Comparison of ENCODE assay signal across 8 cellular contexts in genomic region chr11:287821-288327, GRCh38. TPM values are rescaled to one million over a fixed set of nuclear protein-coding genes. Genes with fewer than 3 reads are reported as not detected.
DNase-seq lines count a peak whose midpoint lies in the region; ATAC-seq, FAIRE-seq and TF ChIP-seq lines count a peak whose summit lies in the region.

No MANE protein-coding gene starts in this region.

- peak overlapping the region; percentile 71; the same call in 1 of the 2 replicates for H3K18ac ChIP-seq in H1 (ENCODE audit: extremely low read depth, low read length)

- H3K79me2 ChIP-seq in DND-41 (ENCODE audit: insufficient read depth, low read length) (peaks cover 5% of the 10 kb centered on the region; the same call in 1 of the 2 replicates), H1 (ENCODE audit: control insufficient read depth in 1 of 2, insufficient read depth in 2 of 2, low read length in 2 of 2) (no peaks in the 10 kb centered on the region)

- H3K27ac ChIP-seq in DND-41 (ENCODE audit: low read length) (peak overlapping the region; percentile 54), H1 (ENCODE audit: low read depth, low read length) (no peak overlapping the region)

- no peak overlapping the region for H3K14ac ChIP-seq in H1 (ENCODE audit: insufficient read length)

- peak overlapping the region; percentile 91 for H4K91ac ChIP-seq in H1 (replicated peaks; ENCODE audit: insufficient read length, low read length)

- peak overlapping the region; percentile 84; the same call in 1 of the 2 replicates for H2BK12ac ChIP-seq in H1 (ENCODE audit: low read depth, low read length)

- CTCF ChIA-PET in H1 (lab: Charles Lee; ENCODE audit: partially characterized antibody): interaction anchor here (0.9 to 3.9 kb wide), 5 partner anchors 17 to 76 kb away, joined by 3 to 30 read pairs (median 3); no protein-coding TSS in a partner anchor

- H3K27ac Mint-ChIP-seq in T-helper 1 cell treated with Interleukin-12 subunit alpha and Interleukin-12 subunit beta and Interleukin-4 antibody, amounts not matched to agents 30 μg/mL and 1 μg/mL, for 36 hours: peak overlapping the region; percentile 97
- H3K27ac Mint-ChIP-seq in natural killer cell treated with Interleukin-12 subunit alpha and Interleukin-12 subunit beta and Interleukin-15 and Interleukin-18, amount 100 ng/mL, for 72 hours: peak overlapping the region; percentile 51 to 68

- H3K4me1 ChIP-seq in DND-41 (ENCODE audit: insufficient read depth, low read length): peaks cover 44% of the 10 kb centered on the region
- H3K4me1 ChIP-seq in H1 (replicated peaks in 1 of 4; ENCODE audit: control insufficient read depth in 3 of 4, insufficient read depth in 4 of 4, low read length in 3 of 4): peaks cover 0 to 42% (median 32%) of the 10 kb centered on the region in 4 experiments; a peak in 6 of 7 replicates

- peak overlapping the region; percentile 72; the same call in 1 of the 2 replicates for H2BK20ac ChIP-seq in H1 (ENCODE audit: low read length)

- peaks cover 27% of the 10 kb centered on the region for H3K4me1 Mint-ChIP-seq in T-helper 1 cell treated with Interleukin-12 subunit alpha and Interleukin-12 subunit beta and Interleukin-4 antibody, amounts not matched to agents 30 μg/mL and 1 μg/mL, for 36 hours (ENCODE audit: low read depth)
- H3K4me1 Mint-ChIP-seq in natural killer cell treated with Interleukin-12 subunit alpha and Interleukin-12 subunit beta and Interleukin-15 and Interleukin-18, amount 100 ng/mL, for 72 hours (ENCODE audit: low read depth in 2 of 2): peaks cover 19 to 29% of the 10 kb centered on the region in 2 donors

- peaks cover 12% of the 10 kb centered on the region for H3K27me3 Mint-ChIP-seq in T-helper 1 cell treated with Interleukin-12 subunit alpha and Interleukin-12 subunit beta and Interleukin-4 antibody, amounts not matched to agents 30 μg/mL and 1 μg/mL, for 36 hours (ENCODE audit: low read depth)
- H3K27me3 Mint-ChIP-seq in natural killer cell treated with Interleukin-12 subunit alpha and Interleukin-12 subunit beta and Interleukin-15 and Interleukin-18, amount 100 ng/mL, for 72 hours: peaks cover 6 to 19% of the 10 kb centered on the region in 2 donors

- H3K36me3 ChIP-seq in DND-41 (ENCODE audit: insufficient read depth, low read length) (peaks cover 18% of the 10 kb centered on the region; the same call in 1 of the 2 replicates), H1 (ENCODE audit: control insufficient read depth in 2 of 4, insufficient read depth in 4 of 4, low read length in 3 of 4) (peaks cover 0 to 11% (median under 1%) of the 10 kb centered on the region in 4 experiments; a peak in 2 of 8 replicates)

- WGBS in H1 (ENCODE audit: extremely low coverage in 1 of 2, insufficient coverage in 1 of 2, insufficient read length in 1 of 2, insufficient replicate concordance in 2 of 2, low coverage in 1 of 2, low lambda C conversion rate in 2 of 2, missing lambda C conversion rate in 1 of 2), 2 experiments: 89% methylated on average over 16 of the region's 31 CpGs; no CpG with 5 or more reads in 1 of the 2 experiments

- H3K4me3 Mint-ChIP-seq in T-helper 1 cell treated with Interleukin-12 subunit alpha and Interleukin-12 subunit beta and Interleukin-4 antibody, amounts not matched to agents 30 μg/mL and 1 μg/mL, for 36 hours: peak overlapping the region; percentile 98
- peak overlapping the region; percentile 90 for H3K4me3 Mint-ChIP-seq in natural killer cell treated with Interleukin-12 subunit alpha and Interleukin-12 subunit beta and Interleukin-15 and Interleukin-18, amount 100 ng/mL, for 72 hours

- peak overlapping the region; percentile 79; the same call in 1 of the 2 replicates for H2AK5ac ChIP-seq in H1 (ENCODE audit: low read depth, low read length)

- peaks cover 5% of the 10 kb centered on the region; the same call in 1 of the 2 replicates for H3K23me2 ChIP-seq in H1 (ENCODE audit: low read depth, low read length)

- no peak overlapping the region for H3K23ac ChIP-seq in H1 (ENCODE audit: insufficient read length)

- peaks cover 7% of the 10 kb centered on the region; the same call in 1 of the 2 replicates for H4K20me1 ChIP-seq in DND-41 (ENCODE audit: insufficient read depth, low read length)
- H4K20me1 ChIP-seq in H1 (replicated peaks in 1 of 2; ENCODE audit: control insufficient read depth in 1 of 2, insufficient read depth in 2 of 2, low read length in 2 of 2): no peaks in the 10 kb centered on the region

- FAIRE-seq in H1 (lab: Jason Lieb, UNC): no peak

- peaks cover 22% of the 10 kb centered on the region for H3K36me3 Mint-ChIP-seq in T-helper 1 cell treated with Interleukin-12 subunit alpha and Interleukin-12 subunit beta and Interleukin-4 antibody, amounts not matched to agents 30 μg/mL and 1 μg/mL, for 36 hours (ENCODE audit: low read depth)
- H3K36me3 Mint-ChIP-seq in natural killer cell treated with Interleukin-12 subunit alpha and Interleukin-12 subunit beta and Interleukin-15 and Interleukin-18, amount 100 ng/mL, for 72 hours: no peaks in the 10 kb centered on the region

- POLR2A ChIA-PET in H1 (lab: Charles Lee; ENCODE audit: partially characterized antibody): interaction anchor here (1.0 to 7.7 kb wide), 7 partner anchors 9 to 81 kb away, joined by 3 to 51 read pairs (median 5); partner anchors contain the start of genes IFITM2 and IFITM5

- peak overlapping the region; percentile 78 for H2AFZ ChIP-seq in DND-41 (ENCODE audit: low read depth, low read length)
- H2AFZ ChIP-seq in H1 (ENCODE audit: low read length): no peak overlapping the region

- TF ChIP-seq POLR2A in H1 (IDR thresholded peaks at IDR 0.05; ENCODE audit: control extremely low read depth in 1 of 2, low read depth in 2 of 2, low read length in 2 of 2): no peak

- ATAC-seq in DND-41 (ENCODE audit: insufficient read depth, low read depth): peak; percentile 41
- no peak for ATAC-seq in natural killer cell treated with Interleukin-12 subunit alpha and Interleukin-12 subunit beta and Interleukin-15 and Interleukin-18, amount 100 ng/mL, for 72 hours
- no peak for ATAC-seq in GM18519 (IDR thresholded peaks at IDR 0.05; ENCODE audit: low FRiP score, unreplicated experiment)
- no peak for ATAC-seq in GM21717 (IDR thresholded peaks at IDR 0.05; ENCODE audit: unreplicated experiment)

- H3K27me3 ChIP-seq in DND-41 (ENCODE audit: insufficient read depth, low read length, poor library complexity) (peaks cover 9% of the 10 kb centered on the region), H1 (replicated peaks in 1 of 4; ENCODE audit: control insufficient read depth in 3 of 4, extremely low read depth in 1 of 4, insufficient read depth in 3 of 4, low read length in 3 of 4) (peaks cover 5 to 16% (median 13%) of the 10 kb centered on the region in 4 experiments; a peak in 6 of 7 replicates)

- H3K4me3 ChIP-seq in DND-41 (ENCODE audit: low read depth in 1 of 2, low read length in 2 of 2) (peak overlapping the region; percentile 61 to 73; a peak in 3 of 4 replicates), H1 (ENCODE audit: extremely low read depth in 1 of 4, insufficient read depth in 2 of 4, low read depth in 3 of 4, low read length in 4 of 4) (peak overlapping the region; percentile 34 to 59 (median 45); a peak in 6 of 8 replicates)

- peak overlapping the region; percentile 66; the same call in 1 of the 2 replicates for H2BK5ac ChIP-seq in H1 (ENCODE audit: low read depth, low read length)

- peak; percentile 59 for DNase-seq in DND-41
- peak in 1 of 2 experiments; percentile 63 for DNase-seq in H1 (ENCODE audit: low read depth in 1 of 2, low spot score in 2 of 2)
- peak; percentile 49 for DNase-seq in natural killer cell treated with Interleukin-12 subunit alpha and Interleukin-12 subunit beta and Interleukin-15 and Interleukin-18, amount 100 ng/mL, for 72 hours (ENCODE audit: low spot score)
- no peak for DNase-seq in NCI-H524 treated with DMSO at 0.1 percent for 48 hours (lab: John Stamatoyannopoulos, UW)
- no peak for DNase-seq in NCI-H526 treated with DMSO at 0.1 percent for 48 hours (lab: John Stamatoyannopoulos, UW)

- H3K9me3 Mint-ChIP-seq in T-helper 1 cell treated with Interleukin-12 subunit alpha and Interleukin-12 subunit beta and Interleukin-4 antibody, amounts not matched to agents 30 μg/mL and 1 μg/mL, for 36 hours: no peaks in the 10 kb centered on the region
- H3K9me3 Mint-ChIP-seq in natural killer cell treated with Interleukin-12 subunit alpha and Interleukin-12 subunit beta and Interleukin-15 and Interleukin-18, amount 100 ng/mL, for 72 hours: no peaks in the 10 kb centered on the region

- 0 out of 2 replicates have a peak, but pooled peaks cover 4% of the 10 kb centered on the region for H3K79me1 ChIP-seq in H1 (ENCODE audit: low read depth, low read length)

- H2BK120ac ChIP-seq in H1 (replicated peaks; ENCODE audit: low read depth, low read length): peak overlapping the region; percentile 61

- no peak overlapping the region for H4K5ac ChIP-seq in H1 (ENCODE audit: insufficient read length, low read depth, low read length)

- H3K9ac ChIP-seq in DND-41 (ENCODE audit: low read depth, low read length) (peak overlapping the region; percentile 76), H1 (replicated peaks in 1 of 4; ENCODE audit: extremely low read depth in 1 of 4, low read depth in 3 of 4, low read length in 3 of 4) (no peak overlapping the region; a peak in 2 of 7 replicates)

- TF ChIP-seq CTCF in DND-41 (IDR thresholded peaks at IDR 0.05; ENCODE audit: borderline replicate concordance, extremely low read depth, low read length, poor library complexity, severe bottlenecking) (no peak), H1 (IDR thresholded peaks at IDR 0.05; ENCODE audit: control extremely low read depth in 1 of 3, insufficient read depth in 1 of 3, low read depth in 1 of 3, low read length in 3 of 3) (no peak)

- H3K4me2 ChIP-seq in DND-41 (ENCODE audit: insufficient read depth, low read length) (peak overlapping the region; percentile 86), H1 (ENCODE audit: insufficient read depth in 1 of 2, low read depth in 2 of 2, low read length in 2 of 2) (peak overlapping the region; percentile 67 to 84)

- TF ChIP-seq EP300 in H1 (IDR thresholded peaks at IDR 0.05; ENCODE audit: borderline replicate concordance in 1 of 2, low read depth in 2 of 2, low read length in 2 of 2): no peak

- H2BK15ac ChIP-seq in H1 (ENCODE audit: low read length): peak overlapping the region; percentile 92; the same call in 1 of the 2 replicates

- H3K56ac ChIP-seq in H1 (replicated peaks; ENCODE audit: insufficient read length, low read depth, low read length): no peak overlapping the region

- H3K4ac ChIP-seq in H1 (replicated peaks; ENCODE audit: insufficient read length, low read depth, low read length): peak overlapping the region; percentile 57

- TF ChIP-seq RAD21 in H1 (IDR thresholded peaks at IDR 0.05 in 1 of 2, conservative IDR thresholded peaks at IDR 0.05 in 1 of 2; ENCODE audit: low read depth in 2 of 2, low read length in 2 of 2): no peak

- peak overlapping the region; percentile 1; the same call in 1 of the 2 replicates for H4K8ac ChIP-seq in H1 (ENCODE audit: extremely low read depth, insufficient read depth, low read length)

- no peaks in the 10 kb centered on the region for H3K9me3 ChIP-seq in DND-41 (ENCODE audit: insufficient read depth, low read length, severe bottlenecking)
- H3K9me3 ChIP-seq in H1 (ENCODE audit: insufficient read depth in 2 of 2, low read depth in 1 of 2, low read length in 1 of 2): peaks cover 0 to 3% of the 10 kb centered on the region in 2 experiments; a peak in 1 of 4 replicates

RNA-seq across cellular contexts. Expression of gene PGGHG, which starts 1.1 kb away (rescaled TPM):
- total RNA-seq in H1 (2021; fragmentation: NEBNext Ultra II Directional; extraction: Animal tissue kit (Norgen Biotek cat#: 25700)): 52.9 and 60.7 TPM in 2 replicates
- polyA plus RNA-seq in H1 (2011; rRNA removed): 34.8 and 61.4 TPM in 2 replicates
- polyA plus RNA-seq in H1 (2011; cell fraction: cytosol; rRNA removed): 56.3 TPM
- polyA plus RNA-seq in H1 (2011; cell fraction: nucleus; rRNA removed): 681 TPM
- 50.3 to 86.1 TPM (median 73.3 TPM) in 4 replicates for polyA plus RNA-seq in H1 (2012, experiment 1 of 2)
- 36.1 TPM for polyA plus RNA-seq in H1 (2012, experiment 2 of 2)
- 44.0 TPM for polyA plus RNA-seq in H1 (2013, experiment 1 of 2)
- 38.3 TPM for polyA plus RNA-seq in H1 (2013, experiment 2 of 2)
- 8.6 and 10.8 TPM in 2 replicates for polyA minus RNA-seq in H1 (2011; rRNA and poly(A)+ RNA removed)
- polyA minus RNA-seq in H1 (2011; cell fraction: cytosol; rRNA and poly(A)+ RNA removed): 17.0 TPM
- 53.3 TPM for polyA minus RNA-seq in H1 (2011; cell fraction: nucleus; rRNA and poly(A)+ RNA removed)
- total RNA-seq in natural killer cell treated with Interleukin-12 subunit alpha and Interleukin-12 subunit beta and Interleukin-15 and Interleukin-18, amount 100 ng/mL, for 72 hours: 10 to 100 TPM; 17.0 to 24.9 TPM

RNA-seq across cellular contexts. Expression of gene NLRP6, which starts 9.7 kb away (rescaled TPM):
- not detected in 2 replicates for total RNA-seq in H1 (2021; fragmentation: NEBNext Ultra II Directional; extraction: Animal tissue kit (Norgen Biotek cat#: 25700))
- 0.06 TPM in 1 of 2 replicates, not detected in the other for polyA plus RNA-seq in H1 (2011; rRNA removed)
- 0.06 TPM for polyA plus RNA-seq in H1 (2011; cell fraction: cytosol; rRNA removed)
- polyA plus RNA-seq in H1 (2011; cell fraction: nucleus; rRNA removed): 0.19 TPM
- 0.05 to 0.13 TPM in 2 of 4 replicates, not detected in the others for polyA plus RNA-seq in H1 (2012, experiment 1 of 2)
- polyA plus RNA-seq in H1 (2012, experiment 2 of 2): not detected
- polyA plus RNA-seq in H1 (2013, experiment 1 of 2): not detected
- not detected for polyA plus RNA-seq in H1 (2013, experiment 2 of 2)
- not detected in 2 replicates for polyA minus RNA-seq in H1 (2011; rRNA and poly(A)+ RNA removed)
- not detected for polyA minus RNA-seq in H1 (2011; cell fraction: cytosol; rRNA and poly(A)+ RNA removed)
- 0.20 TPM for polyA minus RNA-seq in H1 (2011; cell fraction: nucleus; rRNA and poly(A)+ RNA removed)
- 1 to 10 TPM in 1 of 2 donors, under 1 TPM in 1; 0.26 to 1.2 TPM for total RNA-seq in natural killer cell treated with Interleukin-12 subunit alpha and Interleukin-12 subunit beta and Interleukin-15 and Interleukin-18, amount 100 ng/mL, for 72 hours

RNA-seq across cellular contexts. Expression of gene IFITM5, which starts 11.5 kb away (rescaled TPM):
- total RNA-seq in H1 (2021; fragmentation: NEBNext Ultra II Directional; extraction: Animal tissue kit (Norgen Biotek cat#: 25700)): not detected in 2 replicates
- polyA plus RNA-seq in H1 (2011; rRNA removed): 0.50 TPM in 1 of 2 replicates, not detected in the other
- polyA plus RNA-seq in H1 (2011; cell fraction: cytosol; rRNA removed): 0.21 TPM
- 0.30 TPM for polyA plus RNA-seq in H1 (2011; cell fraction: nucleus; rRNA removed)
- 0.33 TPM in 1 of 4 replicates, not detected in the others for polyA plus RNA-seq in H1 (2012, experiment 1 of 2)
- not detected for polyA plus RNA-seq in H1 (2012, experiment 2 of 2)
- polyA plus RNA-seq in H1 (2013, experiment 1 of 2): 0.26 TPM
- 0.11 TPM for polyA plus RNA-seq in H1 (2013, experiment 2 of 2)
- not detected in 2 replicates for polyA minus RNA-seq in H1 (2011; rRNA and poly(A)+ RNA removed)
- not detected for polyA minus RNA-seq in H1 (2011; cell fraction: cytosol; rRNA and poly(A)+ RNA removed)
- polyA minus RNA-seq in H1 (2011; cell fraction: nucleus; rRNA and poly(A)+ RNA removed): not detected
- not detected for total RNA-seq in natural killer cell treated with Interleukin-12 subunit alpha and Interleukin-12 subunit beta and Interleukin-15 and Interleukin-18, amount 100 ng/mL, for 72 hours

RNA-seq across cellular contexts. Expression of gene IFITM2, which starts 19.7 kb away (rescaled TPM):
- 363 and 399 TPM in 2 replicates for total RNA-seq in H1 (2021; fragmentation: NEBNext Ultra II Directional; extraction: Animal tissue kit (Norgen Biotek cat#: 25700))
- polyA plus RNA-seq in H1 (2011; rRNA removed): 764 and 902 TPM in 2 replicates
- polyA plus RNA-seq in H1 (2011; cell fraction: cytosol; rRNA removed): 381 TPM
- 326 TPM for polyA plus RNA-seq in H1 (2011; cell fraction: nucleus; rRNA removed)
- 487 to 716 TPM (median 624 TPM) in 4 replicates for polyA plus RNA-seq in H1 (2012, experiment 1 of 2)
- polyA plus RNA-seq in H1 (2012, experiment 2 of 2): 666 TPM
- polyA plus RNA-seq in H1 (2013, experiment 1 of 2): 1,170 TPM
- 1,490 TPM for polyA plus RNA-seq in H1 (2013, experiment 2 of 2)
- 220 and 246 TPM in 2 replicates for polyA minus RNA-seq in H1 (2011; rRNA and poly(A)+ RNA removed)
- 86.5 TPM for polyA minus RNA-seq in H1 (2011; cell fraction: cytosol; rRNA and poly(A)+ RNA removed)
- 58.9 TPM for polyA minus RNA-seq in H1 (2011; cell fraction: nucleus; rRNA and poly(A)+ RNA removed)
- 100 to 1,000 TPM in 1 of 2 donors, 10 to 100 TPM in 1; 87.9 to 171 TPM for total RNA-seq in natural killer cell treated with Interleukin-12 subunit alpha and Interleukin-12 subunit beta and Interleukin-15 and Interleukin-18, amount 100 ng/mL, for 72 hours

RNA-seq across cellular contexts. Expression of gene IFITM1, which starts 26.0 kb away (rescaled TPM):
- total RNA-seq in H1 (2021; fragmentation: NEBNext Ultra II Directional; extraction: Animal tissue kit (Norgen Biotek cat#: 25700)): 394 and 417 TPM in 2 replicates
- polyA plus RNA-seq in H1 (2011; rRNA removed): 1,464 and 1,887 TPM in 2 replicates
- 1,079 TPM for polyA plus RNA-seq in H1 (2011; cell fraction: cytosol; rRNA removed)
- polyA plus RNA-seq in H1 (2011; cell fraction: nucleus; rRNA removed): 974 TPM
- 247 to 559 TPM (median 446 TPM) in 4 replicates for polyA plus RNA-seq in H1 (2012, experiment 1 of 2)
- polyA plus RNA-seq in H1 (2012, experiment 2 of 2): 534 TPM
- polyA plus RNA-seq in H1 (2013, experiment 1 of 2): 788 TPM
- polyA plus RNA-seq in H1 (2013, experiment 2 of 2): 902 TPM
- 336 and 605 TPM in 2 replicates for polyA minus RNA-seq in H1 (2011; rRNA and poly(A)+ RNA removed)
- polyA minus RNA-seq in H1 (2011; cell fraction: cytosol; rRNA and poly(A)+ RNA removed): 285 TPM
- 204 TPM for polyA minus RNA-seq in H1 (2011; cell fraction: nucleus; rRNA and poly(A)+ RNA removed)
- 10 to 100 TPM; 58.1 to 71.0 TPM for total RNA-seq in natural killer cell treated with Interleukin-12 subunit alpha and Interleukin-12 subunit beta and Interleukin-15 and Interleukin-18, amount 100 ng/mL, for 72 hours

Comparison
In these comparisons a context has a peak if more than half of its experiments do, and no peak if none do; other contexts are left out.
1. DNase-seq: peak in DND-41 (single experiment) and natural killer cell treated with Interleukin-12 subunit alpha and Interleukin-12 subunit beta and Interleukin-15 and Interleukin-18, amount 100 ng/mL, for 72 hours (single experiment); none in NCI-H524 treated with DMSO at 0.1 percent for 48 hours (single experiment) and NCI-H526 treated with DMSO at 0.1 percent for 48 hours (single experiment).